Comparison of ENCODE assay signal across 10 cellular contexts in genomic region chr11:88508558-88508807, GRCh38.
DNase-seq lines count a peak whose midpoint lies in the region; ATAC-seq and TF ChIP-seq lines count a peak whose summit lies in the region.
"Had no signal": no experiment of that assay in that cellular context is flagged by ENCODE, and none has a peak within 500 bp of the region (broad histone marks: within the 10 kb centered on the region; RNA-seq: fewer than 3 reads in every experiment).

No MANE protein-coding gene starts in this region.

- H3K27ac ChIP-seq in CD4-positive, CD25-positive, alpha-beta regulatory T cell (ENCODE audit: insufficient read depth, low read length, poor library complexity, severe bottlenecking), result no peak overlapping the region
- H3K27ac ChIP-seq: SK-N-MC had no signal

- H3K4me1 ChIP-seq in CD4-positive, CD25-positive, alpha-beta regulatory T cell (ENCODE audit: control insufficient read depth, insufficient read depth, low read length, poor library complexity, severe bottlenecking), result peaks cover 11% of the 10 kb centered on the region

- H3K27me3 Mint-ChIP-seq in CD4-positive, CD25-positive, alpha-beta regulatory T cell, result peaks cover 94% of the 10 kb centered on the region
- peaks cover 36% of the 10 kb centered on the region for H3K27me3 Mint-ChIP-seq in neural crest cell (ENCODE audit: low read depth)

- no peak for DNase-seq in CD4-positive, CD25-positive, alpha-beta regulatory T cell
- DNase-seq in dermis blood vessel endothelial cell, result peak; percentile 12
- DNase-seq in neural crest cell (ENCODE audit: low read depth, low spot score), result no peak
- no peak for DNase-seq in NOMO-1 treated with DMSO at 0.1 percent for 48 hours (lab: John Stamatoyannopoulos, UW; ENCODE audit: unreplicated experiment)
- DNase-seq in HuH-7 (ENCODE audit: low spot score), result no peak
- no peak for DNase-seq in NCI-H82 (lab: John Stamatoyannopoulos, UW)
- DNase-seq: midbrain had no signal

- peak overlapping the region in 1 of 3 donors; percentile 11 for H3K27ac Mint-ChIP-seq in CD4-positive, CD25-positive, alpha-beta regulatory T cell
- no peak overlapping the region for H3K27ac Mint-ChIP-seq in neural crest cell (ENCODE audit: unreplicated experiment)

- peak overlapping the region in 3 of 4 donors; percentile 42 to 75 (median 70) for H3K4me3 Mint-ChIP-seq in CD4-positive, CD25-positive, alpha-beta regulatory T cell
- peak overlapping the region; percentile 82 for H3K4me3 Mint-ChIP-seq in neural crest cell

- no peak overlapping the region for H3K4me3 ChIP-seq in CD4-positive, CD25-positive, alpha-beta regulatory T cell (ENCODE audit: low read depth, low read length)
- H3K4me3 ChIP-seq: SK-N-MC had no signal

- no peak for ATAC-seq in CD4-positive, CD25-positive, alpha-beta regulatory T cell (ENCODE audit: low read depth in 2 of 2)
- ATAC-seq in HG02981 (IDR thresholded peaks at IDR 0.05; ENCODE audit: unreplicated experiment) (peak; percentile 34), GM19328 (IDR thresholded peaks at IDR 0.05; ENCODE audit: unreplicated experiment) (no peak)

- H3K4me1 Mint-ChIP-seq in CD4-positive, CD25-positive, alpha-beta regulatory T cell, result peaks cover 0 to 8% (median 4%) of the 10 kb centered on the region in 4 donors
- H3K4me1 Mint-ChIP-seq in neural crest cell, result peaks cover 4% of the 10 kb centered on the region

- peaks cover 42% of the 10 kb centered on the region for H3K27me3 ChIP-seq in CD4-positive, CD25-positive, alpha-beta regulatory T cell (ENCODE audit: control insufficient read depth, insufficient read depth, low read length)

- H3K36me3 Mint-ChIP-seq in CD4-positive, CD25-positive, alpha-beta regulatory T cell, result no peaks in the 10 kb centered on the region
- H3K36me3 Mint-ChIP-seq in neural crest cell (ENCODE audit: low read depth), result peaks cover 3% of the 10 kb centered on the region

- no peaks in the 10 kb centered on the region for H3K9me3 ChIP-seq in CD4-positive, CD25-positive, alpha-beta regulatory T cell (ENCODE audit: control insufficient read depth in 2 of 2, low read length in 2 of 2)

- H3K9me3 Mint-ChIP-seq in CD4-positive, CD25-positive, alpha-beta regulatory T cell, result peaks cover 0 to 1% (median 0%) of the 10 kb centered on the region in 7 donors
- no peaks in the 10 kb centered on the region for H3K9me3 Mint-ChIP-seq in neural crest cell

- H3K36me3 ChIP-seq in CD4-positive, CD25-positive, alpha-beta regulatory T cell (ENCODE audit: control insufficient read depth, insufficient read depth, low read length), result no peaks in the 10 kb centered on the region

- TF ChIP-seq CTCF in neural crest cell (conservative IDR thresholded peaks at IDR 0.05), result no peak
